ENCODE assay signal across 29 cellular contexts in the genomic region with DNA sequence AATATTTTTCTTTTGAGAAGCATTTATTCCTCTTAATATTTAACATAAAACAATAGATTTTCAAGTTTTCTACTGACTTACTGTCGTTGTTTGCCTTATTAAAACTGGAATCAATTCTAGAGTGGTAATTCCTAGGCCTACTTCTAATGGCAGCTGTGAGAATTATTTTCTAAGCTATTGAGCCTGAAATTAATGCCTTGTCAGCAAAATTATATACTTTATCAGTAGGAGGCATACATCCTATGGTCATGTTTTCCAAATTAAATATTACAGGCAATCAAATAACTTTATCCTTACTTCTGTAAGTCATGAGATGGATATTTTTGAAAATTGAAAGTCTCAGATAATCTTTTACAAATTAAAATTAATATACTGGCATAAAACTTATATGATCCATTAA.
"Had no signal": no experiment of that assay in that cellular context is flagged by ENCODE, and none has a peak within 500 bp of the region (broad histone marks: within the 10 kb centered on the region; RNA-seq: fewer than 3 reads in every experiment).

No MANE protein-coding gene starts in this region.

- H3K4me3 ChIP-seq: ascending aorta, cardiac muscle cell, colonic mucosa had no signal

- DNase-seq: activated B cell treated with CpG ODN at 0.5 μM for 24 hours; activated CD4-positive, alpha-beta memory T cell treated with anti-CD3 and anti-CD28 coated beads for 36 hours; activated CD4-positive, alpha-beta T cell treated with anti-CD3 and anti-CD28 coated beads for 4 hours; activated CD4-positive, alpha-beta T cell treated with anti-CD3 and anti-CD28 coated beads, Interleukin-2, amount 10 ng/mL, durations not matched to agents 24 days and 14 days; activated CD4-positive, alpha-beta T cell treated with anti-CD3 and anti-CD28 coated beads, Interleukin-2, amount 50 U/mL, for 1 hour; activated CD4-positive, alpha-beta T cell treated with anti-CD3 and anti-CD28 coated beads, Interleukin-2, amount 50 U/mL, for 4 hours; activated CD4-positive, CD25-positive, alpha-beta regulatory T cell treated with anti-CD3 and anti-CD28 coated beads, Interleukin-2, amount 50 U/mL, for 72 hours; activated CD8-positive, alpha-beta memory T cell treated with anti-CD3 and anti-CD28 coated beads, Interleukin-2, amount 50 U/mL, for 4 hours; activated CD8-positive, alpha-beta T cell treated with anti-CD3 and anti-CD28 coated beads for 36 hours; activated effector memory CD4-positive, alpha-beta T cell treated with Interleukin-2 at 50 U/mL for 16 hours; activated gamma-delta T cell; activated naive CD4-positive, alpha-beta T cell treated with anti-CD3 and anti-CD28 coated beads, Interleukin-2, amount 10 ng/mL, durations not matched to agents 7 days and 5 days; activated naive CD4-positive, alpha-beta T cell treated with Interleukin-2 at 50 U/mL for 16 hours; activated naive CD8-positive, alpha-beta T cell treated with anti-CD3 and anti-CD28 coated beads, Interleukin-2, amount 10 ng/mL, durations not matched to agents 7 days and 5 days; activated naive CD8-positive, alpha-beta T cell treated with anti-CD3 and anti-CD28 coated beads, Interleukin-2, amount 50 U/mL, for 24 hours; activated T-cell treated with anti-CD3 and anti-CD28 coated beads, Interleukin-2, amount 50 U/mL, for 24 hours; activated T-cell treated with anti-CD3 and anti-CD28 coated beads, Interleukin-2, amount 50 U/mL, for 48 hours; amygdala; anterior cingulate cortex; caudate nucleus; cerebellar nuclear complex; colonic mucosa; T-helper 2 cell; T-helper 9 cell had no signal

- H3K27me3 ChIP-seq: ascending aorta, cardiac muscle cell, colonic mucosa had no signal

- H3K4me1 ChIP-seq: ascending aorta, colonic mucosa had no signal

- H3K9me3 ChIP-seq: ascending aorta, colonic mucosa had no signal

- ATAC-seq: activated CD8-positive, alpha-beta T cell treated with anti-CD3 and anti-CD28 coated beads for 36 hours; activated naive CD8-positive, alpha-beta T cell treated with anti-CD3 and anti-CD28 coated beads, Interleukin-2, amount 50 U/mL, for 24 hours had no signal

- FAIRE-seq: bronchial epithelial cell, TTC549 had no signal

- H3K36me3 ChIP-seq: ascending aorta, cardiac muscle cell, colonic mucosa had no signal

- H3K27ac ChIP-seq: ascending aorta, cardiac muscle cell, colonic mucosa, VCaP had no signal
